ENCODE assay signal across 13 cellular contexts in the genomic region with DNA sequence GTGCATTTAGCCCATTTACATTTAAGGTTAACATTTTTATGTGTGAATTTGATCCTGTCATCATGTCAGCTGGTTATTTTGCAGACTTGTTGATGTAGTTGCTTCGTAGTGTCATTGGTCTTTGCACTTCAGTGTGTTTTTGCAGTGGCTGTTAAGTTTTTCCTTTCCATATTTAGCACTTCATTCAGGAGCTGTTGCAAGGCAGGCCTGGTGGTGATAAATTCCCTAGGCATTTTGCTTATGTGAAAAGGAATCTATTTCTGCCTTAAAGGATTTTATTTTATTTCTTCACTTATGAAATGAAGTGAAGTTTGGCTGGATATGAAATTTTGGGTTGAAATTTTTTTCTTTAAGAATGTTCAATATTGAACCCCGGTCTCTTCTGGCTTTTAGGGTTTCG.
DNase-seq lines count a peak whose midpoint lies in the region; ATAC-seq and TF ChIP-seq lines count a peak whose summit lies in the region.
"Had no signal": no experiment of that assay in that cellular context is flagged by ENCODE, and none has a peak within 500 bp of the region (broad histone marks: within the 10 kb centered on the region; RNA-seq: fewer than 3 reads in every experiment).

No MANE protein-coding gene starts in this region.

- H2BK5ac ChIP-seq in IMR-90 (ENCODE audit: low read depth, low read length, poor library complexity, severe bottlenecking) = no peak overlapping the region

- H4K91ac ChIP-seq in IMR-90 (ENCODE audit: insufficient read depth, low read depth, low read length) = no peak overlapping the region

- no CpG with 5 or more reads among the region's 3 CpGs for WGBS in IMR-90 (ENCODE audit: extremely low coverage in 2 of 2, insufficient read length in 1 of 2), 2 experiments

- H2BK120ac ChIP-seq in IMR-90 (ENCODE audit: low read depth, low read length) = no peak overlapping the region

- BruUV-seq in IMR-90 (replicated peaks; lab: Mats Ljungman, UMichigan) = no TSS peak

- no peak overlapping the region for H3K14ac ChIP-seq in IMR-90 (replicated peaks; ENCODE audit: low read depth, low read length)

- H4K8ac ChIP-seq in IMR-90 (ENCODE audit: low read depth in 2 of 2, low read length in 2 of 2) = no peak overlapping the region

- dilution Hi-C loops in IMR-90 (cut with HindIII; ENCODE audit: low sequenced_read_pairs, unreplicated experiment) = no loop called here

- no peaks in the 10 kb centered on the region for H3K36me3 ChIP-seq in IMR-90 (ENCODE audit: control insufficient read depth, insufficient read depth, low read length)
- H3K36me3 ChIP-seq: BLaER1 treated with 17β-estradiol and CSF1 and Interleukin-3, amounts not matched to agents 10 nM and 100 nM had no signal

- H3K23ac ChIP-seq in IMR-90 (ENCODE audit: low read depth, low read length) = no peak overlapping the region

- no peak overlapping the region for H3K4me3 ChIP-seq in AG04449 (ENCODE audit: low read depth, low read length)
- H3K4me3 ChIP-seq in IMR-90 (ENCODE audit: insufficient read depth, low read depth, low read length) = no peak overlapping the region
- H3K4me3 ChIP-seq in choroid plexus epithelial cell (ENCODE audit: low read depth, low read length) = no peak overlapping the region
- H3K4me3 ChIP-seq: BLaER1 treated with 17β-estradiol and CSF1 and Interleukin-3, amounts not matched to agents 10 nM and 100 nM had no signal

- no peak overlapping the region for H3K18ac ChIP-seq in IMR-90 (ENCODE audit: low read depth, low read length)

- H3K9me3 ChIP-seq in IMR-90 (ENCODE audit: control insufficient read depth, insufficient read depth, low read length) = no peaks in the 10 kb centered on the region

- H2BK15ac ChIP-seq in IMR-90 (ENCODE audit: low read depth, low read length) = no peak overlapping the region

- DNase-seq in AG04449 (ENCODE audit: low read depth, low spot score) (peak; percentile 10), IMR-90 (no peak), choroid plexus epithelial cell (ENCODE audit: low read depth) (peak; percentile 5), myocyte (ENCODE audit: low read depth) (peak; percentile 6), Right ventricle myocardium inferior (ENCODE audit: missing footprints) (no peak), NCI-H2196 treated with DMSO at 0.1 percent for 48 hours (lab: John Stamatoyannopoulos, UW; ENCODE audit: unreplicated experiment) (no peak)
- DNase-seq: CD4-positive, CD25-positive, alpha-beta regulatory T cell; HCEC 1CT; HFFc6 had no signal

- no peak overlapping the region for H2AK5ac ChIP-seq in IMR-90 (ENCODE audit: low read depth, low read length)

- CTCF ChIA-PET in AG04449 (lab: Yijun Ruan, JAX) (no interaction called here), IMR-90 (lab: Yijun Ruan, JAX) (no interaction called here)

- no peaks in the 10 kb centered on the region for H4K20me1 ChIP-seq in IMR-90 (ENCODE audit: insufficient read depth, low read length)
- H4K20me1 ChIP-seq: BLaER1 treated with 17β-estradiol and CSF1 and Interleukin-3, amounts not matched to agents 10 nM and 100 nM had no signal

- peaks cover 4% of the 10 kb centered on the region; the same call in 1 of the 2 replicates for H3K27me3 ChIP-seq in IMR-90 (ENCODE audit: control insufficient read depth, insufficient read depth, low read length)
- H3K27me3 ChIP-seq: BLaER1 treated with 17β-estradiol and CSF1 and Interleukin-3, amounts not matched to agents 10 nM and 100 nM had no signal

- H3K9me1 ChIP-seq in IMR-90 (ENCODE audit: insufficient read depth, low read length) = no peaks in the 10 kb centered on the region

- no peak for TF ChIP-seq POLR2A in IMR-90 (IDR thresholded peaks at IDR 0.05; ENCODE audit: low read depth, low read length)

- H4K5ac ChIP-seq in IMR-90 (ENCODE audit: low read depth, low read length) = no peak overlapping the region

- no peaks in the 10 kb centered on the region for H3K79me1 ChIP-seq in IMR-90 (ENCODE audit: low read depth in 1 of 2, low read length in 2 of 2)

- no peak overlapping the region for H3K9ac ChIP-seq in IMR-90 (ENCODE audit: low read depth, low read length)
- H3K9ac ChIP-seq: BLaER1 treated with 17β-estradiol and CSF1 and Interleukin-3, amounts not matched to agents 10 nM and 100 nM had no signal

- no peak overlapping the region for H2AK9ac ChIP-seq in IMR-90 (replicated peaks; ENCODE audit: low read depth, low read length, poor library complexity)

- no peak overlapping the region for H3K27ac ChIP-seq in IMR-90 (ENCODE audit: insufficient read depth, low read length)
- H3K27ac ChIP-seq: 22Rv1; BLaER1 treated with 17β-estradiol and CSF1 and Interleukin-3, amounts not matched to agents 10 nM and 100 nM had no signal

- no peak overlapping the region for H2AFZ ChIP-seq in IMR-90 (replicated peaks; ENCODE audit: low read length, poor library complexity)

- no peaks in the 10 kb centered on the region for H3K4me1 ChIP-seq in IMR-90 (ENCODE audit: control insufficient read depth, insufficient read depth, low read length)
- H3K4me1 ChIP-seq: BLaER1 treated with 17β-estradiol and CSF1 and Interleukin-3, amounts not matched to agents 10 nM and 100 nM had no signal

- no peak overlapping the region for H3K4me2 ChIP-seq in IMR-90 (ENCODE audit: low read depth, low read length)
- H3K4me2 ChIP-seq: BLaER1 treated with 17β-estradiol and CSF1 and Interleukin-3, amounts not matched to agents 10 nM and 100 nM had no signal

- H3K4ac ChIP-seq in IMR-90 (ENCODE audit: low read depth, low read length) = no peak overlapping the region

- no peak overlapping the region for H3K56ac ChIP-seq in IMR-90 (ENCODE audit: extremely low read depth, insufficient read depth, low read length)

- TF ChIP-seq CTCF in AG04449 (IDR thresholded peaks at IDR 0.05; ENCODE audit: insufficient read depth, low read length, missing control alignments) (no peak), IMR-90 (conservative IDR thresholded peaks at IDR 0.05; ENCODE audit: low read depth, low read length) (no peak), choroid plexus epithelial cell (conservative IDR thresholded peaks at IDR 0.05; ENCODE audit: low read depth, low read length) (no peak)

- intact Hi-C loops in IMR-90 (cut with micrococcal nuclease) = no loop called here
- intact Hi-C loops in Right ventricle myocardium inferior (cut with DNase I) = no loop called here

- POLR2A ChIA-PET in AG04449 (lab: Yijun Ruan, JAX) (no interaction called here), IMR-90 (lab: Charles Lee; ENCODE audit: unreplicated experiment) (no interaction called here)

- in situ Hi-C loops in IMR-90 (cut with MboI; ENCODE audit: low sequenced_read_pairs) = no loop called here

- no peak overlapping the region for H2BK20ac ChIP-seq in IMR-90 (ENCODE audit: low read depth, low read length)

- peak; percentile 42; the same call in 1 of the 2 replicates for ATAC-seq in IMR-90 (ENCODE audit: low read depth)
- ATAC-seq in Right ventricle myocardium inferior = no peak
- no peak for ATAC-seq in GM21825 (IDR thresholded peaks at IDR 0.05; ENCODE audit: unreplicated experiment)
- no peak for ATAC-seq in HG03520 (IDR thresholded peaks at IDR 0.05; ENCODE audit: unreplicated experiment)

- no peak for TF ChIP-seq RAD21 in IMR-90 (IDR thresholded peaks at IDR 0.05; ENCODE audit: low read length)

TF ChIP-seq in IMR-90, 13 proteins besides CTCF, POLR2A, EP300 and RAD21:
- TF ChIP-seq RCOR1 (IDR thresholded peaks at IDR 0.05; ENCODE audit: insufficient replicate concordance, low read length) = no peak
- no peak for TF ChIP-seq MAZ (IDR thresholded peaks at IDR 0.05; ENCODE audit: borderline replicate concordance, low read depth, low read length)
- no peak for TF ChIP-seq NFE2L2 (IDR thresholded peaks at IDR 0.05; ENCODE audit: low read depth, low read length)
- no peak for TF ChIP-seq USF2 (IDR thresholded peaks at IDR 0.05; ENCODE audit: low read depth, low read length)
- no peak for TF ChIP-seq FOS (IDR thresholded peaks at IDR 0.05; ENCODE audit: low read depth, low read length)
- no peak for TF ChIP-seq MXI1 (IDR thresholded peaks at IDR 0.05; ENCODE audit: borderline replicate concordance, low read depth, low read length)
- no peak for TF ChIP-seq RFX5 (IDR thresholded peaks at IDR 0.05; ENCODE audit: low read depth, low read length)

Comparison
In these comparisons a context has a peak if more than half of its experiments do, and no peak if none do; other contexts are left out.
1. DNase-seq: peak in AG04449 (single experiment), choroid plexus epithelial cell (single experiment) and myocyte (single experiment); none in IMR-90 (single experiment), Right ventricle myocardium inferior (single experiment) and NCI-H2196 treated with DMSO at 0.1 percent for 48 hours (single experiment).